In genomic region chr3:185070491-185071335, GRCh38 we compare ENCODE assay signal across 1 cellular context.
TF ChIP-seq lines count a peak whose summit lies in the region.

No MANE protein-coding gene starts in this region.

TF ChIP-seq in HepG2, 621 proteins besides CTCF, POLR2A, EP300 and RAD21 (continued from another document and continues in another):
- TF ChIP-seq ZNF687 (CRISPR knock-in tag; IDR thresholded peaks at IDR 0.05) (peak; percentile 44), MIER3 (CRISPR knock-in tag; IDR thresholded peaks at IDR 0.05; ENCODE audit: borderline replicate concordance) (no peak), ZNF17 (CRISPR knock-in tag; IDR thresholded peaks at IDR 0.05) (no peak), FOXO4 (CRISPR knock-in tag; conservative IDR thresholded peaks at IDR 0.05) (0 out of 2 replicates have a peak, but pooled peaks have one; percentile 29), YY1 (IDR thresholded peaks at IDR 0.05; ENCODE audit: insufficient read depth, insufficient replicate concordance, low read depth, low read length) (peak; percentile 38), STAG1 (CRISPR knock-in tag; IDR thresholded peaks at IDR 0.05) (peak; percentile 71), KAT8 (CRISPR knock-in tag; IDR thresholded peaks at IDR 0.05) (0 out of 2 replicates have a peak, but pooled peaks have one; percentile 16), SMAD3 (CRISPR knock-in tag; IDR thresholded peaks at IDR 0.05) (no peak), MEF2D (CRISPR knock-in tag; IDR thresholded peaks at IDR 0.05) (0 out of 2 replicates have a peak, but pooled peaks have one; percentile 25), SIX1 (CRISPR knock-in tag; IDR thresholded peaks at IDR 0.05; ENCODE audit: borderline replicate concordance) (no peak), ETV5 (CRISPR knock-in tag; IDR thresholded peaks at IDR 0.05; ENCODE audit: borderline replicate concordance) (peak; percentile 61; the same call in 1 of the 2 replicates), CEBPG (CRISPR knock-in tag; IDR thresholded peaks at IDR 0.05) (no peak), EED (CRISPR knock-in tag; IDR thresholded peaks at IDR 0.05) (peak; percentile 43; the same call in 1 of the 2 replicates), TEAD3 (CRISPR knock-in tag; optimal IDR thresholded peaks at IDR 0.05; ENCODE audit: borderline replicate concordance) (peak; percentile 54), SMC3 (IDR thresholded peaks at IDR 0.05; ENCODE audit: low read length) (peak; percentile 24; the same call in 1 of the 2 replicates), HNRNPLL (IDR thresholded peaks at IDR 0.05; ENCODE audit: low read depth, low read length, poor library complexity, severe bottlenecking) (peak; percentile 22), ZMAT3 (CRISPR knock-in tag; conservative IDR thresholded peaks at IDR 0.05) (no peak), ZNF34 (CRISPR knock-in tag; IDR thresholded peaks at IDR 0.05; ENCODE audit: borderline replicate concordance) (no peak), ZZZ3 (CRISPR knock-in tag; IDR thresholded peaks at IDR 0.05; ENCODE audit: borderline replicate concordance) (0 out of 2 replicates have a peak, but pooled peaks have one; percentile 56), ZMYM4 (CRISPR knock-in tag; IDR thresholded peaks at IDR 0.05) (peak; percentile 25; the same call in 1 of the 2 replicates), XRCC5 (optimal IDR thresholded peaks at IDR 0.05; ENCODE audit: low read length) (peak; percentile 63), CBX5 (CRISPR knock-in tag; IDR thresholded peaks at IDR 0.05; ENCODE audit: borderline replicate concordance) (0 out of 2 replicates have a peak, but pooled peaks have one; percentile 15), ZNF772 (CRISPR knock-in tag; IDR thresholded peaks at IDR 0.05) (no peak), TBX2 (CRISPR knock-in tag; IDR thresholded peaks at IDR 0.05; ENCODE audit: borderline replicate concordance) (peak; percentile 36; the same call in 1 of the 2 replicates), HMG20B (CRISPR knock-in tag; conservative IDR thresholded peaks at IDR 0.05) (0 out of 2 replicates have a peak, but pooled peaks have one; percentile 26), ELF1 (CRISPR knock-in tag; IDR thresholded peaks at IDR 0.05) (peak; percentile 71), ZNF484 (CRISPR knock-in tag; IDR thresholded peaks at IDR 0.05; ENCODE audit: borderline replicate concordance, low read depth) (no peak), NONO (IDR thresholded peaks at IDR 0.05) (no peak), NONO (CRISPR knock-in tag; conservative IDR thresholded peaks at IDR 0.05) (0 out of 2 replicates have a peak, but pooled peaks have one; percentile 12), GABPB1 (CRISPR knock-in tag; IDR thresholded peaks at IDR 0.05) (0 out of 2 replicates have a peak, but pooled peaks have one; percentile 42), TAF15 (IDR thresholded peaks at IDR 0.05; ENCODE audit: low read depth, low read length, poor library complexity, severe bottlenecking) (peak; percentile 34), IRF2 (CRISPR knock-in tag; IDR thresholded peaks at IDR 0.05) (0 out of 2 replicates have a peak, but pooled peaks have one; percentile 41)
- TF ChIP-seq, protein P1, sequence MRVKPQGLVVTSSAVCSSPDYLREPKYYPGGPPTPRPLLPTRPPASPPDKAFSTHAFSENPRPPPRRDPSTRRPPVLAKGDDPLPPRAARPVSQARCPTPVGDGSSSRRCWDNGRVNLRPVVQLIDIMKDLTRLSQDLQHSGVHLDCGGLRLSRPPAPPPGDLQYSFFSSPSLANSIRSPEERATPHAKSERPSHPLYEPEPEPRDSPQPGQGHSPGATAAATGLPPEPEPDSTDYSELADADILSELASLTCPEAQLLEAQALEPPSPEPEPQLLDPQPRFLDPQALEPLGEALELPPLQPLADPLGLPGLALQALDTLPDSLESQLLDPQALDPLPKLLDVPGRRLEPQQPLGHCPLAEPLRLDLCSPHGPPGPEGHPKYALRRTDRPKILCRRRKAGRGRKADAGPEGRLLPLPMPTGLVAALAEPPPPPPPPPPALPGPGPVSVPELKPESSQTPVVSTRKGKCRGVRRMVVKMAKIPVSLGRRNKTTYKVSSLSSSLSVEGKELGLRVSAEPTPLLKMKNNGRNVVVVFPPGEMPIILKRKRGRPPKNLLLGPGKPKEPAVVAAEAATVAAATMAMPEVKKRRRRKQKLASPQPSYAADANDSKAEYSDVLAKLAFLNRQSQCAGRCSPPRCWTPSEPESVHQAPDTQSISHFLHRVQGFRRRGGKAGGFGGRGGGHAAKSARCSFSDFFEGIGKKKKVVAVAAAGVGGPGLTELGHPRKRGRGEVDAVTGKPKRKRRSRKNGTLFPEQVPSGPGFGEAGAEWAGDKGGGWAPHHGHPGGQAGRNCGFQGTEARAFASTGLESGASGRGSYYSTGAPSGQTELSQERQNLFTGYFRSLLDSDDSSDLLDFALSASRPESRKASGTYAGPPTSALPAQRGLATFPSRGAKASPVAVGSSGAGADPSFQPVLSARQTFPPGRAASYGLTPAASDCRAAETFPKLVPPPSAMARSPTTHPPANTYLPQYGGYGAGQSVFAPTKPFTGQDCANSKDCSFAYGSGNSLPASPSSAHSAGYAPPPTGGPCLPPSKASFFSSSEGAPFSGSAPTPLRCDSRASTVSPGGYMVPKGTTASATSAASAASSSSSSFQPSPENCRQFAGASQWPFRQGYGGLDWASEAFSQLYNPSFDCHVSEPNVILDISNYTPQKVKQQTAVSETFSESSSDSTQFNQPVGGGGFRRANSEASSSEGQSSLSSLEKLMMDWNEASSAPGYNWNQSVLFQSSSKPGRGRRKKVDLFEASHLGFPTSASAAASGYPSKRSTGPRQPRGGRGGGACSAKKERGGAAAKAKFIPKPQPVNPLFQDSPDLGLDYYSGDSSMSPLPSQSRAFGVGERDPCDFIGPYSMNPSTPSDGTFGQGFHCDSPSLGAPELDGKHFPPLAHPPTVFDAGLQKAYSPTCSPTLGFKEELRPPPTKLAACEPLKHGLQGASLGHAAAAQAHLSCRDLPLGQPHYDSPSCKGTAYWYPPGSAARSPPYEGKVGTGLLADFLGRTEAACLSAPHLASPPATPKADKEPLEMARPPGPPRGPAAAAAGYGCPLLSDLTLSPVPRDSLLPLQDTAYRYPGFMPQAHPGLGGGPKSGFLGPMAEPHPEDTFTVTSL (CRISPR knock-in tag; IDR thresholded peaks at IDR 0.05; ENCODE audit: borderline replicate concordance), result no peak
- TF ChIP-seq, protein P2, sequence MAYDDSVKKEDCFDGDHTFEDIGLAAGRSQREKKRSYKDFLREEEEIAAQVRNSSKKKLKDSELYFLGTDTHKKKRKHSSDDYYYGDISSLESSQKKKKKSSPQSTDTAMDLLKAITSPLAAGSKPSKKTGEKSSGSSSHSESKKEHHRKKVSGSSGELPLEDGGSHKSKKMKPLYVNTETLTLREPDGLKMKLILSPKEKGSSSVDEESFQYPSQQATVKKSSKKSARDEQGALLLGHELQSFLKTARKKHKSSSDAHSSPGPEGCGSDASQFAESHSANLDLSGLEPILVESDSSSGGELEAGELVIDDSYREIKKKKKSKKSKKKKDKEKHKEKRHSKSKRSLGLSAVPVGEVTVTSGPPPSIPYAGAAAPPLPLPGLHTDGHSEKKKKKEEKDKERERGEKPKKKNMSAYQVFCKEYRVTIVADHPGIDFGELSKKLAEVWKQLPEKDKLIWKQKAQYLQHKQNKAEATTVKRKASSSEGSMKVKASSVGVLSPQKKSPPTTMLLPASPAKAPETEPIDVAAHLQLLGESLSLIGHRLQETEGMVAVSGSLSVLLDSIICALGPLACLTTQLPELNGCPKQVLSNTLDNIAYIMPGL (CRISPR knock-in tag; IDR thresholded peaks at IDR 0.05; ENCODE audit: borderline replicate concordance in 1 of 2, low read depth in 1 of 2), result 0 out of 4 replicates have a peak, but pooled peaks of 1 of the 2 experiments have one; percentile 31
- TF ChIP-seq, protein P3, sequence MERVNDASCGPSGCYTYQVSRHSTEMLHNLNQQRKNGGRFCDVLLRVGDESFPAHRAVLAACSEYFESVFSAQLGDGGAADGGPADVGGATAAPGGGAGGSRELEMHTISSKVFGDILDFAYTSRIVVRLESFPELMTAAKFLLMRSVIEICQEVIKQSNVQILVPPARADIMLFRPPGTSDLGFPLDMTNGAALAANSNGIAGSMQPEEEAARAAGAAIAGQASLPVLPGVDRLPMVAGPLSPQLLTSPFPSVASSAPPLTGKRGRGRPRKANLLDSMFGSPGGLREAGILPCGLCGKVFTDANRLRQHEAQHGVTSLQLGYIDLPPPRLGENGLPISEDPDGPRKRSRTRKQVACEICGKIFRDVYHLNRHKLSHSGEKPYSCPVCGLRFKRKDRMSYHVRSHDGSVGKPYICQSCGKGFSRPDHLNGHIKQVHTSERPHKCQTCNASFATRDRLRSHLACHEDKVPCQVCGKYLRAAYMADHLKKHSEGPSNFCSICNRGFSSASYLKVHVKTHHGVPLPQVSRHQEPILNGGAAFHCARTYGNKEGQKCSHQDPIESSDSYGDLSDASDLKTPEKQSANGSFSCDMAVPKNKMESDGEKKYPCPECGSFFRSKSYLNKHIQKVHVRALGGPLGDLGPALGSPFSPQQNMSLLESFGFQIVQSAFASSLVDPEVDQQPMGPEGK (CRISPR knock-in tag; IDR thresholded peaks at IDR 0.05), result 0 out of 2 replicates have a peak, but pooled peaks have one; percentile 20
- TF ChIP-seq, protein P4, sequence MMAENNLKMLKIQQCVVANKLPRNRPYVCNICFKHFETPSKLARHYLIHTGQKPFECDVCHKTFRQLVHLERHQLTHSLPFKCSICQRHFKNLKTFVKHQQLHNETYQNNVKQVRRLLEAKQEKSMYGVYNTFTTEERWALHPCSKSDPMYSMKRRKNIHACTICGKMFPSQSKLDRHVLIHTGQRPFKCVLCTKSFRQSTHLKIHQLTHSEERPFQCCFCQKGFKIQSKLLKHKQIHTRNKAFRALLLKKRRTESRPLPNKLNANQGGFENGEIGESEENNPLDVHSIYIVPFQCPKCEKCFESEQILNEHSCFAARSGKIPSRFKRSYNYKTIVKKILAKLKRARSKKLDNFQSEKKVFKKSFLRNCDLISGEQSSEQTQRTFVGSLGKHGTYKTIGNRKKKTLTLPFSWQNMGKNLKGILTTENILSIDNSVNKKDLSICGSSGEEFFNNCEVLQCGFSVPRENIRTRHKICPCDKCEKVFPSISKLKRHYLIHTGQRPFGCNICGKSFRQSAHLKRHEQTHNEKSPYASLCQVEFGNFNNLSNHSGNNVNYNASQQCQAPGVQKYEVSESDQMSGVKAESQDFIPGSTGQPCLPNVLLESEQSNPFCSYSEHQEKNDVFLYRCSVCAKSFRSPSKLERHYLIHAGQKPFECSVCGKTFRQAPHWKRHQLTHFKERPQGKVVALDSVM (CRISPR knock-in tag; IDR thresholded peaks at IDR 0.05), result peak; percentile 37; the same call in 1 of the 2 replicates
- TF ChIP-seq, protein P5, sequence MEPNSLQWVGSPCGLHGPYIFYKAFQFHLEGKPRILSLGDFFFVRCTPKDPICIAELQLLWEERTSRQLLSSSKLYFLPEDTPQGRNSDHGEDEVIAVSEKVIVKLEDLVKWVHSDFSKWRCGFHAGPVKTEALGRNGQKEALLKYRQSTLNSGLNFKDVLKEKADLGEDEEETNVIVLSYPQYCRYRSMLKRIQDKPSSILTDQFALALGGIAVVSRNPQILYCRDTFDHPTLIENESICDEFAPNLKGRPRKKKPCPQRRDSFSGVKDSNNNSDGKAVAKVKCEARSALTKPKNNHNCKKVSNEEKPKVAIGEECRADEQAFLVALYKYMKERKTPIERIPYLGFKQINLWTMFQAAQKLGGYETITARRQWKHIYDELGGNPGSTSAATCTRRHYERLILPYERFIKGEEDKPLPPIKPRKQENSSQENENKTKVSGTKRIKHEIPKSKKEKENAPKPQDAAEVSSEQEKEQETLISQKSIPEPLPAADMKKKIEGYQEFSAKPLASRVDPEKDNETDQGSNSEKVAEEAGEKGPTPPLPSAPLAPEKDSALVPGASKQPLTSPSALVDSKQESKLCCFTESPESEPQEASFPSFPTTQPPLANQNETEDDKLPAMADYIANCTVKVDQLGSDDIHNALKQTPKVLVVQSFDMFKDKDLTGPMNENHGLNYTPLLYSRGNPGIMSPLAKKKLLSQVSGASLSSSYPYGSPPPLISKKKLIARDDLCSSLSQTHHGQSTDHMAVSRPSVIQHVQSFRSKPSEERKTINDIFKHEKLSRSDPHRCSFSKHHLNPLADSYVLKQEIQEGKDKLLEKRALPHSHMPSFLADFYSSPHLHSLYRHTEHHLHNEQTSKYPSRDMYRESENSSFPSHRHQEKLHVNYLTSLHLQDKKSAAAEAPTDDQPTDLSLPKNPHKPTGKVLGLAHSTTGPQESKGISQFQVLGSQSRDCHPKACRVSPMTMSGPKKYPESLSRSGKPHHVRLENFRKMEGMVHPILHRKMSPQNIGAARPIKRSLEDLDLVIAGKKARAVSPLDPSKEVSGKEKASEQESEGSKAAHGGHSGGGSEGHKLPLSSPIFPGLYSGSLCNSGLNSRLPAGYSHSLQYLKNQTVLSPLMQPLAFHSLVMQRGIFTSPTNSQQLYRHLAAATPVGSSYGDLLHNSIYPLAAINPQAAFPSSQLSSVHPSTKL (CRISPR knock-in tag; IDR thresholded peaks at IDR 0.05), result 0 out of 2 replicates have a peak, but pooled peaks have one; percentile 12
